In genomic region chr2:99337931-99338580, GRCh38 we compare ENCODE assay signal across 1 cellular context.
TF ChIP-seq lines count a peak whose summit lies in the region.

No MANE protein-coding gene starts in this region.

TF ChIP-seq in GM23338, 12 proteins besides CTCF, POLR2A, EP300 and RAD21 (continued from another document):
- TF ChIP-seq ETS1 (IDR thresholded peaks at IDR 0.05) = no peak
